18 cellular contexts compared by ENCODE assay signal in genomic region chr18:13403786-13404549, GRCh38.
DNase-seq lines count a peak whose midpoint lies in the region; ATAC-seq and TF ChIP-seq lines count a peak whose summit lies in the region.
"Had no signal": no experiment of that assay in that cellular context is flagged by ENCODE, and none has a peak within 500 bp of the region (broad histone marks: within the 10 kb centered on the region; RNA-seq: fewer than 3 reads in every experiment).

No MANE protein-coding gene starts in this region.

- TF ChIP-seq CTCF in chondrocyte (IDR thresholded peaks at IDR 0.05) (no peak), osteoblast (IDR thresholded peaks at IDR 0.05; ENCODE audit: extremely low read depth, low read depth, low read length) (no peak), type B pancreatic cell (conservative IDR thresholded peaks at IDR 0.05) (no peak)

- no peak for DNase-seq in T-helper 17 cell
- peak; percentile 79 for DNase-seq in chondrocyte (ENCODE audit: low spot score)
- peak; percentile 21 for DNase-seq in osteoblast (ENCODE audit: insufficient read length, low spot score, missing footprints)
- peak; percentile 60 for DNase-seq in type B pancreatic cell (ENCODE audit: extremely low spot score, unreplicated experiment)
- DNase-seq: DMS 273 treated with DMSO at 0.1 percent for 48 hours, DMS53, DND-41, EL, GOT3, H9 had no signal

- no peaks in the 10 kb centered on the region for H3K36me3 ChIP-seq in osteoblast (ENCODE audit: insufficient read depth, low read length)

- H3K4me2 ChIP-seq in osteoblast (ENCODE audit: insufficient read depth, low read length), result no peak overlapping the region
- H3K4me2 ChIP-seq: BLaER1 treated with 17β-estradiol and CSF1 and Interleukin-3, amounts not matched to agents 10 nM and 100 nM had no signal

- no peaks in the 10 kb centered on the region for H3K9me3 ChIP-seq in T-helper 17 cell (ENCODE audit: control insufficient read depth, low read length, poor library complexity, severe bottlenecking)
- no peaks in the 10 kb centered on the region for H3K9me3 ChIP-seq in osteoblast (ENCODE audit: low read depth, low read length)

- H3K4me3 ChIP-seq in osteoblast (ENCODE audit: insufficient read depth, low read length), result no peak overlapping the region
- H3K4me3 ChIP-seq: BLaER1 treated with 17β-estradiol and CSF1 and Interleukin-3, amounts not matched to agents 10 nM and 100 nM; GM12878 had no signal

- H3K27me3 ChIP-seq in osteoblast (ENCODE audit: insufficient read depth, low read length), result no peaks in the 10 kb centered on the region
- H3K27me3 ChIP-seq: BLaER1 treated with 17β-estradiol and CSF1 and Interleukin-3, amounts not matched to agents 10 nM and 100 nM had no signal

- no peaks in the 10 kb centered on the region for H3K4me1 ChIP-seq in osteoblast (ENCODE audit: insufficient read depth, low read length)

- H3K36me3 Mint-ChIP-seq in T-helper 17 cell (ENCODE audit: low read depth) (peaks cover 2% of the 10 kb centered on the region), chondrocyte (ENCODE audit: low read depth) (peaks cover 18% of the 10 kb centered on the region), type B pancreatic cell (no peaks in the 10 kb centered on the region)

- H3K4me1 Mint-ChIP-seq in T-helper 17 cell (peaks cover 15% of the 10 kb centered on the region), chondrocyte (ENCODE audit: low read depth) (peaks cover 9% of the 10 kb centered on the region), type B pancreatic cell (ENCODE audit: unreplicated experiment) (no peaks in the 10 kb centered on the region)
- H3K4me1 Mint-ChIP-seq: B cell, H9 had no signal

- no peaks in the 10 kb centered on the region for H3K79me2 ChIP-seq in osteoblast (ENCODE audit: insufficient read depth, low read length)

- no peaks in the 10 kb centered on the region for H3K27me3 Mint-ChIP-seq in T-helper 17 cell
- H3K27me3 Mint-ChIP-seq in chondrocyte (ENCODE audit: low read depth), result no peaks in the 10 kb centered on the region
- no peaks in the 10 kb centered on the region for H3K27me3 Mint-ChIP-seq in type B pancreatic cell
- H3K27me3 Mint-ChIP-seq: B cell had no signal

- H3K27ac Mint-ChIP-seq in T-helper 17 cell, result peak overlapping the region; percentile 75
- H3K27ac Mint-ChIP-seq in chondrocyte (ENCODE audit: unreplicated experiment), result no peak overlapping the region
- H3K27ac Mint-ChIP-seq in type B pancreatic cell, result no peak overlapping the region
- H3K27ac Mint-ChIP-seq: B cell; CD8-positive, alpha-beta T cell; H9 had no signal

- H3K9me3 Mint-ChIP-seq in chondrocyte (ENCODE audit: low read depth) (no peaks in the 10 kb centered on the region), type B pancreatic cell (no peaks in the 10 kb centered on the region)
- H3K9me3 Mint-ChIP-seq: CD8-positive, alpha-beta T cell; H9 had no signal

- ATAC-seq in T-helper 17 cell, result peak; percentile 5
- no peak for ATAC-seq in GM19463 (IDR thresholded peaks at IDR 0.05; ENCODE audit: unreplicated experiment)
- ATAC-seq in HG03432 (IDR thresholded peaks at IDR 0.05; ENCODE audit: unreplicated experiment), result no peak
- ATAC-seq in HG02571 (IDR thresholded peaks at IDR 0.05; ENCODE audit: unreplicated experiment), result no peak
- ATAC-seq: CD8-positive, alpha-beta T cell; GM12878 had no signal

- no peaks in the 10 kb centered on the region for H4K20me1 ChIP-seq in osteoblast (ENCODE audit: insufficient read depth, low read length)

- H2AFZ ChIP-seq in osteoblast (ENCODE audit: low read length), result no peak overlapping the region

- H3K4me3 Mint-ChIP-seq in T-helper 17 cell (peak overlapping the region; percentile 33), chondrocyte (ENCODE audit: unreplicated experiment) (no peak overlapping the region), type B pancreatic cell (no peak overlapping the region)
- H3K4me3 Mint-ChIP-seq: B cell; CD8-positive, alpha-beta T cell; H9 had no signal

- H3K27ac ChIP-seq in osteoblast (ENCODE audit: low read depth, low read length), result no peak overlapping the region
- H3K27ac ChIP-seq: HL-60 had no signal

Comparison
In these comparisons a context has a peak if more than half of its experiments do, and no peak if none do; other contexts are left out.
1. DNase-seq: peak in chondrocyte (single experiment), osteoblast (single experiment) and type B pancreatic cell (single experiment); none in T-helper 17 cell (0 of 3).